ENCODE assay signal across 23 cellular contexts in the genomic region with DNA sequence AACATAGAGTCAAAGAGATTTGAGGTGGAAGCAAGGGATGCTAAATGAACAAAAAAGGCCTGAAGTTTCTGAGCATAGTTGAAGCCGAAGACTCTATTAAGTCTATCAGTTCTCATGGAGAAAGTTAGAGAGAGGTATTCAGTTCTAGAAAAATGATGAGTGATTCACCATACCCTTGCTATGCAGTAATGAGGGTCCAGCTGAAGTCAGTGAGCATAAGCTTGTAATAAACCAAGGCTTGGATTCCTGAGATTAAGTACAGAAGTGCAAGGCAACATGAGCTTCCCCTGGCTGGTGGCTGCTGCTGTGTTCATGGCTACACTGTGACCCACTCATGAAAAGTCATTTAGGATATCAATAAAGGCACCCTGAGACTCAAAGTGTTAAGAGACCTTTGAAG.
"Had no signal": no experiment of that assay in that cellular context is flagged by ENCODE, and none has a peak within 500 bp of the region (broad histone marks: within the 10 kb centered on the region; RNA-seq: fewer than 3 reads in every experiment).

No MANE protein-coding gene starts in this region.

- H3K27ac ChIP-seq: coronary artery, esophagus squamous epithelium, gastrocnemius medialis, lower lobe of right lung, neural progenitor cell, prostate gland, thyroid gland, upper lobe of right lung had no signal

- H3K4me3 Mint-ChIP-seq: activated naive CD8-positive, alpha-beta T cell treated with anti-CD3 and anti-CD28 coated beads for 36 hours; activated T-cell treated with anti-CD3 and anti-CD28 coated beads, Interleukin-2, amount 50 U/mL, for 24 hours; activated T-helper 17 cell treated with anti-CD3 and anti-CD28 coated beads, Interleukin-2, amount 50 U/mL, for 72 hours; naive thymus-derived CD4-positive, alpha-beta T cell; neural progenitor cell; stimulated activated naive CD8-positive, alpha-beta T cell treated with anti-CD3 and anti-CD28 coated beads, Interleukin-15, Interleukin-2, amounts not matched to agents 100 ng/mL and 50 ng/mL, for 24 hours; T-helper 1 cell treated with Interleukin-12 subunit alpha and Interleukin-12 subunit beta and Interleukin-4 antibody, amounts not matched to agents 30 μg/mL and 1 μg/mL, for 36 hours; WTC11 had no signal

- FAIRE-seq: kidney had no signal

- H3K9me3 ChIP-seq: esophagus squamous epithelium, gastrocnemius medialis, lower lobe of right lung, prostate gland, thyroid gland, upper lobe of right lung had no signal

- H3K36me3 ChIP-seq: esophagus squamous epithelium, gastrocnemius medialis, lower lobe of right lung, neural progenitor cell, prostate gland, thyroid gland, upper lobe of right lung had no signal

- DNase-seq: activated CD8-positive, alpha-beta memory T cell treated with anti-CD3 and anti-CD28 coated beads for 24 hours; activated CD8-positive, alpha-beta memory T cell treated with anti-CD3 and anti-CD28 coated beads, Interleukin-2, amount 50 U/mL, for 4 hours; activated naive CD8-positive, alpha-beta T cell treated with anti-CD3 and anti-CD28 coated beads for 36 hours; activated T-cell treated with anti-CD3 and anti-CD28 coated beads, Interleukin-2, amount 50 U/mL, for 24 hours; cerebellar nuclear complex; esophagus squamous epithelium; gastrocnemius medialis; head of caudate nucleus; kidney; lower lobe of right lung; naive thymus-derived CD4-positive, alpha-beta T cell; stimulated activated CD4-positive, alpha-beta T cell treated with anti-CD3 and anti-CD28 coated beads, Interleukin-12 subunit alpha, Interleukin-12 subunit beta, amount 100 ng/mL, for 4 hours; substantia nigra; T1000; thyroid gland; upper lobe of right lung had no signal

- H3K4me2 ChIP-seq: neural progenitor cell had no signal

- H3K9ac ChIP-seq: neural progenitor cell had no signal

- H3K4me1 ChIP-seq: gastrocnemius medialis, lower lobe of right lung, prostate gland, upper lobe of right lung had no signal

- H3K27ac Mint-ChIP-seq: activated naive CD8-positive, alpha-beta T cell treated with anti-CD3 and anti-CD28 coated beads for 36 hours; activated T-cell treated with anti-CD3 and anti-CD28 coated beads, Interleukin-2, amount 50 U/mL, for 24 hours; activated T-helper 17 cell treated with anti-CD3 and anti-CD28 coated beads, Interleukin-2, amount 50 U/mL, for 72 hours; neural progenitor cell; stimulated activated naive CD8-positive, alpha-beta T cell treated with anti-CD3 and anti-CD28 coated beads, Interleukin-15, Interleukin-2, amounts not matched to agents 100 ng/mL and 50 ng/mL, for 24 hours; T-helper 1 cell treated with Interleukin-12 subunit alpha and Interleukin-12 subunit beta and Interleukin-4 antibody, amounts not matched to agents 30 μg/mL and 1 μg/mL, for 36 hours; WTC11 had no signal

- H3K9me3 Mint-ChIP-seq: activated T-cell treated with anti-CD3 and anti-CD28 coated beads, Interleukin-2, amount 50 U/mL, for 24 hours; activated T-helper 17 cell treated with anti-CD3 and anti-CD28 coated beads, Interleukin-2, amount 50 U/mL, for 72 hours; naive thymus-derived CD4-positive, alpha-beta T cell; neural progenitor cell; T-helper 1 cell treated with Interleukin-12 subunit alpha and Interleukin-12 subunit beta and Interleukin-4 antibody, amounts not matched to agents 30 μg/mL and 1 μg/mL, for 36 hours; WTC11 had no signal

- H3K4me3 ChIP-seq: coronary artery, esophagus squamous epithelium, gastrocnemius medialis, lower lobe of right lung, neural progenitor cell, prostate gland, thyroid gland, upper lobe of right lung had no signal

- H3K27me3 Mint-ChIP-seq: activated naive CD8-positive, alpha-beta T cell treated with anti-CD3 and anti-CD28 coated beads for 36 hours; naive thymus-derived CD4-positive, alpha-beta T cell; stimulated activated naive CD8-positive, alpha-beta T cell treated with anti-CD3 and anti-CD28 coated beads, Interleukin-15, Interleukin-2, amounts not matched to agents 100 ng/mL and 50 ng/mL, for 24 hours had no signal

- H2AFZ ChIP-seq: neural progenitor cell had no signal

- ATAC-seq: activated T-helper 17 cell treated with anti-CD3 and anti-CD28 coated beads, Interleukin-2, amount 50 U/mL, for 72 hours; gastrocnemius medialis; lower lobe of right lung; naive thymus-derived CD4-positive, alpha-beta T cell; upper lobe of right lung had no signal

- H3K36me3 Mint-ChIP-seq: naive thymus-derived CD4-positive, alpha-beta T cell; neural progenitor cell; WTC11 had no signal

- H3K27me3 ChIP-seq: esophagus squamous epithelium, gastrocnemius medialis, neural progenitor cell, thyroid gland had no signal
